Comparison of ENCODE assay signal across 23 cellular contexts in genomic region chr3:66454464-66454859, GRCh38. TPM values are rescaled to one million over a fixed set of nuclear protein-coding genes. Genes with fewer than 3 reads are reported as not detected.
DNase-seq lines count a peak whose midpoint lies in the region; ATAC-seq and TF ChIP-seq lines count a peak whose summit lies in the region.
"Had no signal": no experiment of that assay in that cellular context is flagged by ENCODE, and none has a peak within 500 bp of the region (broad histone marks: within the 10 kb centered on the region; RNA-seq: fewer than 3 reads in every experiment).

No MANE protein-coding gene starts in this region.

- H3K36me3 ChIP-seq in stomach (peaks cover 10 to 31% (median 17%) of the 10 kb centered on the region in 4 donors), colonic mucosa (no peaks in the 10 kb centered on the region)
- H3K36me3 ChIP-seq: SJCRH30 had no signal

- no peak overlapping the region for H3K9ac ChIP-seq in colonic mucosa (ENCODE audit: low read depth in 2 of 2, low read length in 2 of 2)

- ATAC-seq in activated T-helper 17 cell treated with anti-CD3 and anti-CD28 coated beads, Interleukin-2, amount 50 U/mL, for 72 hours (replicated peaks) = no peak
- ATAC-seq: K562; sciatic nerve; stimulated activated naive CD8-positive, alpha-beta T cell treated with anti-CD3 and anti-CD28 coated beads, Interleukin-15, Interleukin-2, amounts not matched to agents 100 U/mL and 50 U/mL, for 24 hours had no signal

- H3K4me3 ChIP-seq in stomach (no peak overlapping the region), colonic mucosa (no peak overlapping the region)
- H3K4me3 ChIP-seq: K562, PC-9, SJCRH30 had no signal

- H3K4me1 Mint-ChIP-seq in activated T-helper 17 cell treated with anti-CD3 and anti-CD28 coated beads, Interleukin-2, amount 50 U/mL, for 72 hours = peaks cover 31% of the 10 kb centered on the region
- H3K4me1 Mint-ChIP-seq in glutamatergic neuron (ENCODE audit: low read depth, unreplicated experiment) = peaks cover 57% of the 10 kb centered on the region

- intact Hi-C loops in stomach (cut with DNase I; ENCODE audit: low total_unique reads) (no loop called here), colonic mucosa (cut with DNase I) (no loop called here)

- peaks cover 99% of the 10 kb centered on the region for H3K36me3 Mint-ChIP-seq in activated T-helper 17 cell treated with anti-CD3 and anti-CD28 coated beads, Interleukin-2, amount 50 U/mL, for 72 hours (ENCODE audit: low read depth)
- no peaks in the 10 kb centered on the region for H3K36me3 Mint-ChIP-seq in glutamatergic neuron (ENCODE audit: unreplicated experiment)
- H3K36me3 Mint-ChIP-seq: mesothelial cell of epicardium had no signal

- H3K27me3 ChIP-seq in stomach = no peaks in the 10 kb centered on the region
- H3K27me3 ChIP-seq in colonic mucosa = no peaks in the 10 kb centered on the region
- H3K27me3 ChIP-seq: SJCRH30 had no signal

- TF ChIP-seq CTCF in glutamatergic neuron (IDR thresholded peaks at IDR 0.05; ENCODE audit: partially characterized antibody, unreplicated experiment) (no peak), stomach (IDR thresholded peaks at IDR 0.05) (no peak), colonic mucosa (IDR thresholded peaks at IDR 0.05) (no peak)

- H3K4me1 ChIP-seq in stomach (peaks cover 42 to 85% (median 63%) of the 10 kb centered on the region in 4 donors), colonic mucosa (peaks cover 11% of the 10 kb centered on the region)
- H3K4me1 ChIP-seq: SJCRH30 had no signal

- H3K27me3 Mint-ChIP-seq in activated T-helper 17 cell treated with anti-CD3 and anti-CD28 coated beads, Interleukin-2, amount 50 U/mL, for 72 hours = no peaks in the 10 kb centered on the region
- H3K27me3 Mint-ChIP-seq in glutamatergic neuron (ENCODE audit: unreplicated experiment) = peaks cover 4% of the 10 kb centered on the region
- H3K27me3 Mint-ChIP-seq: central memory CD8-positive, alpha-beta T cell had no signal

- H3K27ac ChIP-seq in stomach = peak overlapping the region in 4 of 5 donors; percentile 36 to 83 (median 76)
- no peak overlapping the region for H3K27ac ChIP-seq in colonic mucosa
- H3K27ac ChIP-seq: PC-9, SJCRH30 had no signal

- peak; percentile 18 for DNase-seq in ELR (ENCODE audit: low read depth)
- DNase-seq in glutamatergic neuron = no peak
- DNase-seq in stomach = no peak
- no peak for DNase-seq in colonic mucosa
- no peak for DNase-seq in GM19240 (ENCODE audit: insufficient read length, low spot score)
- DNase-seq in NCI-H446 (lab: John Stamatoyannopoulos, UW) = no peak
- no peak for DNase-seq in NCI-H2029 treated with DMSO at 0.1 percent for 48 hours (lab: John Stamatoyannopoulos, UW)
- DNase-seq: COR-L47; effector memory CD4-positive, alpha-beta T cell; EL; kidney; NCI-H1048; NCI-H774; PC-9; SJCRH30; stimulated activated naive CD8-positive, alpha-beta T cell treated with anti-CD3 and anti-CD28 coated beads, Interleukin-15, Interleukin-2, amounts not matched to agents 100 U/mL and 50 U/mL, for 24 hours; T-helper 2 cell had no signal

- H3K9me3 ChIP-seq in stomach (no peaks in the 10 kb centered on the region), colonic mucosa (no peaks in the 10 kb centered on the region)
- H3K9me3 ChIP-seq: SJCRH30 had no signal

- WGBS in stomach, 5 donors = 75 to 87% (median 86%) methylated on average over 8 of the region's 8 CpGs

- peak overlapping the region; percentile 65 for H3K27ac Mint-ChIP-seq in activated T-helper 17 cell treated with anti-CD3 and anti-CD28 coated beads, Interleukin-2, amount 50 U/mL, for 72 hours
- H3K27ac Mint-ChIP-seq in glutamatergic neuron (ENCODE audit: unreplicated experiment) = peak overlapping the region; percentile 60
- H3K27ac Mint-ChIP-seq: activated T-helper 1 cell treated with anti-CD3 and anti-CD28 coated beads, Interleukin-12 subunit alpha, Interleukin-12 subunit beta, Interleukin-2, Interleukin-4 antibody, amounts not matched to agents 30 ng/mL and 10 ng/mL and 1 ng/mL, durations not matched to agents 14 hours and 24 hours and 36 hours; mesothelial cell of epicardium had no signal

- H3K4me3 Mint-ChIP-seq in activated T-helper 17 cell treated with anti-CD3 and anti-CD28 coated beads, Interleukin-2, amount 50 U/mL, for 72 hours = no peak overlapping the region
- H3K4me3 Mint-ChIP-seq in glutamatergic neuron (ENCODE audit: unreplicated experiment) = peak overlapping the region; percentile 18
- H3K4me3 Mint-ChIP-seq: activated T-helper 1 cell treated with anti-CD3 and anti-CD28 coated beads, Interleukin-12 subunit alpha, Interleukin-12 subunit beta, Interleukin-2, Interleukin-4 antibody, amounts not matched to agents 30 ng/mL and 10 ng/mL and 1 ng/mL, durations not matched to agents 14 hours and 24 hours and 36 hours; central memory CD8-positive, alpha-beta T cell; mesothelial cell of epicardium had no signal

- no peak for TF ChIP-seq EP300 in stomach (IDR thresholded peaks at IDR 0.05)

- TF ChIP-seq POLR2A in stomach (IDR thresholded peaks at IDR 0.05) = no peak

- no peaks in the 10 kb centered on the region for H3K9me3 Mint-ChIP-seq in activated T-helper 17 cell treated with anti-CD3 and anti-CD28 coated beads, Interleukin-2, amount 50 U/mL, for 72 hours
- H3K9me3 Mint-ChIP-seq in glutamatergic neuron (ENCODE audit: unreplicated experiment) = peaks cover 13% of the 10 kb centered on the region
- H3K9me3 Mint-ChIP-seq: activated T-helper 1 cell treated with anti-CD3 and anti-CD28 coated beads, Interleukin-12 subunit alpha, Interleukin-12 subunit beta, Interleukin-2, Interleukin-4 antibody, amounts not matched to agents 30 ng/mL and 10 ng/mL and 1 ng/mL, durations not matched to agents 14 hours and 24 hours and 36 hours; central memory CD8-positive, alpha-beta T cell; mesothelial cell of epicardium had no signal

RNA-seq across cellular contexts. Expression of gene LRIG1, which starts 46.4 kb away (rescaled TPM):
- 10 to 100 TPM; 43.3 to 54.1 TPM for total RNA-seq in activated T-helper 17 cell treated with anti-CD3 and anti-CD28 coated beads, Interleukin-2, amount 50 U/mL, for 72 hours
- 30.2 TPM for total RNA-seq in glutamatergic neuron (ENCODE audit: unreplicated experiment)
- total RNA-seq in stomach = 100 to 1,000 TPM in 3 of 5 donors, 10 to 100 TPM in 2; 85.8 to 278 (median 101) TPM
- 10 to 100 TPM; 20.2 to 31.5 (median 21.2) TPM for polyA plus RNA-seq in stomach
- 10 to 100 TPM; 43.9 to 57.5 TPM for total RNA-seq in colonic mucosa
- total RNA-seq: PC-9 had no signal
